Comparison of ENCODE assay signal across 10 cellular contexts in the genomic region with DNA sequence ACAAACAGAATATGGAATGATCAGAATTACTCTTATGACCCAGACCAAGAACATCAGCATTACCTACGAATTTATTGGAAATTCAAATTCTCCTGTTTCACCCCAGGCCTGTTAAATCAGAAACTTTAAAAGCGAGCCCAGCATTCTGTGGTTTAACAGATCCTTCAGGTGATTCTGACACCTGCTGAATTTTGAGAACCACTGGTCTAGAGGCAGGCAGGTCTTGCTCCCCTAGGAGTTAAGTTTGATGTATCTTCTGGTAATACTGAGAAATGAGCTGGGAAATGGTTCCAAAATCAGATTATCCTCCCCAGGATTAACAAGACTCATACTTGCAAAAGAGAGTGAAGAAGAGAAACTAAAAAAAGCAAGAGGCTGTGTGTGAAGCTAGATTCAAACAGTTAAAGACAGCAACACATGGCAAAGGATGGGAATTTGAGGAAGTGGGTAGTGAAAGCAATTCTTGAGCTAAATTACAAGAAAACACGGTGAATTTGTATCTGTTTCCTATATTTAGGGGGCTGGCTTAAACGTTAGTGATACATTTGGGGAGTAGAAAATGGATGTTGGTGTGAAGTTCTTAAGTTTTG.
DNase-seq lines count a peak whose midpoint lies in the region; ATAC-seq and TF ChIP-seq lines count a peak whose summit lies in the region.
"Had no signal": no experiment of that assay in that cellular context is flagged by ENCODE, and none has a peak within 500 bp of the region (broad histone marks: within the 10 kb centered on the region; RNA-seq: fewer than 3 reads in every experiment).

No MANE protein-coding gene starts in this region.

- no peak for TF ChIP-seq CTCF in uterus (IDR thresholded peaks at IDR 0.05)

- peaks cover 45% of the 10 kb centered on the region for H3K4me1 Mint-ChIP-seq in activated naive CD4-positive, alpha-beta T cell treated with anti-CD3 and anti-CD28 coated beads for 36 hours (ENCODE audit: low read depth)
- H3K4me1 Mint-ChIP-seq in activated naive CD8-positive, alpha-beta T cell treated with anti-CD3 and anti-CD28 coated beads, Interleukin-2, amount 10 ng/mL, durations not matched to agents 7 days and 5 days, result peaks cover 13% of the 10 kb centered on the region

- H3K27me3 Mint-ChIP-seq in activated naive CD4-positive, alpha-beta T cell treated with anti-CD3 and anti-CD28 coated beads for 36 hours (ENCODE audit: low read depth), result no peaks in the 10 kb centered on the region
- H3K27me3 Mint-ChIP-seq in activated naive CD8-positive, alpha-beta T cell treated with anti-CD3 and anti-CD28 coated beads, Interleukin-2, amount 10 ng/mL, durations not matched to agents 7 days and 5 days, result peaks cover 4% of the 10 kb centered on the region

- no peaks in the 10 kb centered on the region for H3K27me3 ChIP-seq in uterus

- H3K4me1 ChIP-seq in uterus, result peaks cover 8 to 9% of the 10 kb centered on the region in 2 donors

- peak overlapping the region; percentile 44 for H3K27ac Mint-ChIP-seq in activated naive CD4-positive, alpha-beta T cell treated with anti-CD3 and anti-CD28 coated beads for 36 hours
- H3K27ac Mint-ChIP-seq in activated naive CD8-positive, alpha-beta T cell treated with anti-CD3 and anti-CD28 coated beads, Interleukin-2, amount 10 ng/mL, durations not matched to agents 7 days and 5 days, result no peak overlapping the region

- POLR2A ChIA-PET in activated naive CD8-positive, alpha-beta T cell treated with anti-CD3 and anti-CD28 coated beads, Interleukin-2, amount 10 ng/mL, durations not matched to agents 7 days and 5 days (lab: Charles Lee), result no interaction called here

- H3K4me3 ChIP-seq in uterus, result no peak overlapping the region

- H3K4me3 Mint-ChIP-seq in activated naive CD4-positive, alpha-beta T cell treated with anti-CD3 and anti-CD28 coated beads for 36 hours, result peak overlapping the region; percentile 1
- peak overlapping the region; percentile 8 for H3K4me3 Mint-ChIP-seq in activated naive CD8-positive, alpha-beta T cell treated with anti-CD3 and anti-CD28 coated beads, Interleukin-2, amount 10 ng/mL, durations not matched to agents 7 days and 5 days

- H3K36me3 ChIP-seq in uterus, result no peaks in the 10 kb centered on the region

- no peak for DNase-seq in activated naive CD4-positive, alpha-beta T cell treated with anti-CD3 and anti-CD28 coated beads for 36 hours
- no peak for DNase-seq in activated naive CD4-positive, alpha-beta T cell treated with Interleukin-2 at 50 U/mL for 16 hours
- no peak for DNase-seq in activated naive CD8-positive, alpha-beta T cell treated with anti-CD3 and anti-CD28 coated beads, Interleukin-2, amount 10 ng/mL, durations not matched to agents 7 days and 5 days
- no peak for DNase-seq in uterus
- DNase-seq in NCI-H1048 (lab: John Stamatoyannopoulos, UW), result no peak
- DNase-seq in Right ventricle myocardium superior, result no peak
- DNase-seq in NCI-H345 treated with DMSO at 0.1 percent for 48 hours (lab: John Stamatoyannopoulos, UW; ENCODE audit: unreplicated experiment), result no peak
- DNase-seq: NCI-H1105, posterior cingulate gyrus had no signal

- intact Hi-C loops in activated naive CD4-positive, alpha-beta T cell treated with anti-CD3 and anti-CD28 coated beads for 36 hours (cut with micrococcal nuclease), result loop anchor here (2.0 kb wide), 2 partner anchors 39 to 65 kb away; partner anchors contain the start of gene FLNB
- intact Hi-C loops in uterus (cut with DNase I; ENCODE audit: low total_unique reads), result no loop called here
- intact Hi-C loops in Right ventricle myocardium superior (cut with DNase I), result no loop called here

- peak; percentile 43 for ATAC-seq in HG03442 (IDR thresholded peaks at IDR 0.05; ENCODE audit: unreplicated experiment)
- no peak for ATAC-seq in activated naive CD8-positive, alpha-beta T cell treated with anti-CD3 and anti-CD28 coated beads, Interleukin-2, amount 10 ng/mL, durations not matched to agents 7 days and 5 days (ENCODE audit: low read depth)
- ATAC-seq in Right ventricle myocardium superior (ENCODE audit: poor library complexity), result no peak

- CTCF ChIA-PET in activated naive CD4-positive, alpha-beta T cell treated with anti-CD3 and anti-CD28 coated beads for 36 hours (lab: Charles Lee), result interaction anchor here (0.7 to 1.2 kb wide), 2 partner anchors 11 to 12 kb away, joined by 3 to 6 read pairs; no protein-coding TSS in a partner anchor

- H3K27ac ChIP-seq in uterus, result peak overlapping the region; percentile 74 to 89

- H3K9me3 Mint-ChIP-seq in activated naive CD4-positive, alpha-beta T cell treated with anti-CD3 and anti-CD28 coated beads for 36 hours, result no peaks in the 10 kb centered on the region
- peaks cover 6% of the 10 kb centered on the region for H3K9me3 Mint-ChIP-seq in activated naive CD8-positive, alpha-beta T cell treated with anti-CD3 and anti-CD28 coated beads, Interleukin-2, amount 10 ng/mL, durations not matched to agents 7 days and 5 days

- H3K9me3 ChIP-seq in uterus, result no peaks in the 10 kb centered on the region

- peaks cover 4% of the 10 kb centered on the region for H3K36me3 Mint-ChIP-seq in activated naive CD4-positive, alpha-beta T cell treated with anti-CD3 and anti-CD28 coated beads for 36 hours (ENCODE audit: low read depth)
- H3K36me3 Mint-ChIP-seq in activated naive CD8-positive, alpha-beta T cell treated with anti-CD3 and anti-CD28 coated beads, Interleukin-2, amount 10 ng/mL, durations not matched to agents 7 days and 5 days, result peaks cover 10% of the 10 kb centered on the region

- TF ChIP-seq POLR2A in uterus (IDR thresholded peaks at IDR 0.05), result no peak
